11 cellular contexts compared by ENCODE assay signal in the genomic region with DNA sequence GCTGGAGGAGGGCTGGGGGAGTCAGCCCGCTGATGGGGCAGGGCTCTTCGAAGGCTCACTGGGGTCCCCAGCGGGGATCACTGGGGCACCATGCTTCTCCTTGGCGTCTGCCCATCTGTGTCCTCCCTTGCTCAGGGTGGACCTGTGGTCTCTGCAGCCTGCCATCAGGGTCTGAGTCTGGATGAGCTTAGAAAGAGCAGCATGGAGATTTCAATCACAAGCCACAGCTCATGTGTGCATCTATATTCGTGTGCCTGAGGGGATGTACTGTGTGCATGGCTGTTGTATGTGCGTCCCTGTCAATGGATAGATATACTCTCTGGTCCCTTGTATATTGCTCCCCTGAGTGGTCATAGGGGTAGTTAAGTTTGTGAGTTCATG.
DNase-seq lines count a peak whose midpoint lies in the region; ATAC-seq and TF ChIP-seq lines count a peak whose summit lies in the region.
"Had no signal": no experiment of that assay in that cellular context is flagged by ENCODE, and none has a peak within 500 bp of the region (broad histone marks: within the 10 kb centered on the region; RNA-seq: fewer than 3 reads in every experiment).

No MANE protein-coding gene starts in this region.

- peaks cover 30% of the 10 kb centered on the region for H3K4me1 Mint-ChIP-seq in glutamatergic neuron (ENCODE audit: low read depth, unreplicated experiment)
- H3K4me1 Mint-ChIP-seq in activated naive CD8-positive, alpha-beta T cell treated with anti-CD3 and anti-CD28 coated beads, Interleukin-2, amount 50 U/mL, for 24 hours, result no peaks in the 10 kb centered on the region
- H3K4me1 Mint-ChIP-seq: CD4-positive, CD25-positive, alpha-beta regulatory T cell had no signal

- intact Hi-C loops in heart left ventricle (cut with DNase I), result no loop called here
- intact Hi-C loops in left cardiac atrium (cut with DNase I), result no loop called here

- H3K27me3 ChIP-seq in heart left ventricle, result no peaks in the 10 kb centered on the region

- no peak for DNase-seq in heart left ventricle
- DNase-seq in left cardiac atrium, result no peak
- DNase-seq in glutamatergic neuron, result no peak
- DNase-seq in stimulated activated CD4-positive, alpha-beta T cell treated with anti-CD3 and anti-CD28 coated beads, Interleukin-1b, Interleukin-23, amount 100 ng/mL, for 48 hours, result no peak
- DNase-seq in NCI-H748 treated with DMSO at 0.1 percent for 48 hours (lab: John Stamatoyannopoulos, UW), result no peak
- no peak for DNase-seq in KBM-7
- no peak for DNase-seq in activated naive CD8-positive, alpha-beta T cell treated with anti-CD3 and anti-CD28 coated beads, Interleukin-2, amount 50 U/mL, for 24 hours
- DNase-seq: 8988T; CD4-positive, CD25-positive, alpha-beta regulatory T cell had no signal

- peaks cover 6% of the 10 kb centered on the region for H3K9me3 Mint-ChIP-seq in glutamatergic neuron (ENCODE audit: unreplicated experiment)
- no peaks in the 10 kb centered on the region for H3K9me3 Mint-ChIP-seq in activated naive CD8-positive, alpha-beta T cell treated with anti-CD3 and anti-CD28 coated beads, Interleukin-2, amount 50 U/mL, for 24 hours
- H3K9me3 Mint-ChIP-seq: CD4-positive, CD25-positive, alpha-beta regulatory T cell had no signal

- peaks cover 0 to under 1% (median 0%) of the 10 kb centered on the region in 12 donors for H3K9me3 ChIP-seq in heart left ventricle

- peaks cover under 1% of the 10 kb centered on the region for H3K36me3 Mint-ChIP-seq in glutamatergic neuron (ENCODE audit: unreplicated experiment)
- no peaks in the 10 kb centered on the region for H3K36me3 Mint-ChIP-seq in activated naive CD8-positive, alpha-beta T cell treated with anti-CD3 and anti-CD28 coated beads, Interleukin-2, amount 50 U/mL, for 24 hours (ENCODE audit: low read depth)
- H3K36me3 Mint-ChIP-seq: CD4-positive, CD25-positive, alpha-beta regulatory T cell had no signal

- in situ Hi-C loops in KBM-7 (cut with MboI; ENCODE audit: low pct_unique_long_range_greater_than_20kb, low sequenced_read_pairs), result no loop called here

- 16 to 30% (median 19%) methylated on average over 4 to 6 of the region's 6 CpGs for WGBS in heart left ventricle, 4 donors

- peak overlapping the region; percentile 75 for H3K27ac Mint-ChIP-seq in glutamatergic neuron (ENCODE audit: unreplicated experiment)
- H3K27ac Mint-ChIP-seq in activated naive CD8-positive, alpha-beta T cell treated with anti-CD3 and anti-CD28 coated beads, Interleukin-2, amount 50 U/mL, for 24 hours, result no peak overlapping the region

- H3K4me3 ChIP-seq in heart left ventricle, result no peak overlapping the region
- H3K4me3 ChIP-seq: GM23248 had no signal

- H3K4me1 ChIP-seq in heart left ventricle, result peaks cover 8 to 46% (median 27%) of the 10 kb centered on the region in 12 donors

- no peaks in the 10 kb centered on the region for H3K36me3 ChIP-seq in heart left ventricle

- peak overlapping the region in 8 of 12 donors; percentile 30 to 66 (median 53) for H3K27ac ChIP-seq in heart left ventricle
- H3K27ac ChIP-seq: GM23248 had no signal

- TF ChIP-seq CTCF in heart left ventricle (IDR thresholded peaks at IDR 0.05) (no peak), glutamatergic neuron (IDR thresholded peaks at IDR 0.05; ENCODE audit: partially characterized antibody, unreplicated experiment) (no peak)

- peaks cover 13% of the 10 kb centered on the region for H3K27me3 Mint-ChIP-seq in glutamatergic neuron (ENCODE audit: unreplicated experiment)
- no peaks in the 10 kb centered on the region for H3K27me3 Mint-ChIP-seq in activated naive CD8-positive, alpha-beta T cell treated with anti-CD3 and anti-CD28 coated beads, Interleukin-2, amount 50 U/mL, for 24 hours

- ATAC-seq in heart left ventricle (no peak), left cardiac atrium (no peak), SK-N-SH treated with all-trans-retinoic acid at 6 μM for 48 hours (peak; percentile 42; the same call in 1 of the 3 replicates)
- no peak for ATAC-seq in activated naive CD8-positive, alpha-beta T cell treated with anti-CD3 and anti-CD28 coated beads, Interleukin-2, amount 50 U/mL, for 24 hours

- TF ChIP-seq POLR2A in heart left ventricle (IDR thresholded peaks at IDR 0.05), result no peak

- peak overlapping the region; percentile 51 for H3K4me3 Mint-ChIP-seq in glutamatergic neuron (ENCODE audit: unreplicated experiment)
- H3K4me3 Mint-ChIP-seq in activated naive CD8-positive, alpha-beta T cell treated with anti-CD3 and anti-CD28 coated beads, Interleukin-2, amount 50 U/mL, for 24 hours, result no peak overlapping the region
- H3K4me3 Mint-ChIP-seq: CD4-positive, CD25-positive, alpha-beta regulatory T cell had no signal

TF ChIP-seq in SK-N-SH treated with all-trans-retinoic acid at 6 μM for 48 hours, 23 proteins besides CTCF, POLR2A, EP300 and RAD21:
- TF ChIP-seq TCF4 (CRISPR knock-in tag; IDR thresholded peaks at IDR 0.05; ENCODE audit: borderline replicate concordance), result peak; percentile 47; the same call in 1 of the 2 replicates
- no peak for TF ChIP-seq BACH2 (CRISPR knock-in tag; IDR thresholded peaks at IDR 0.05; ENCODE audit: borderline replicate concordance)
- no peak for TF ChIP-seq ISL1 (CRISPR knock-in tag; IDR thresholded peaks at IDR 0.05)
